23 cellular contexts compared by ENCODE assay signal in the genomic region with DNA sequence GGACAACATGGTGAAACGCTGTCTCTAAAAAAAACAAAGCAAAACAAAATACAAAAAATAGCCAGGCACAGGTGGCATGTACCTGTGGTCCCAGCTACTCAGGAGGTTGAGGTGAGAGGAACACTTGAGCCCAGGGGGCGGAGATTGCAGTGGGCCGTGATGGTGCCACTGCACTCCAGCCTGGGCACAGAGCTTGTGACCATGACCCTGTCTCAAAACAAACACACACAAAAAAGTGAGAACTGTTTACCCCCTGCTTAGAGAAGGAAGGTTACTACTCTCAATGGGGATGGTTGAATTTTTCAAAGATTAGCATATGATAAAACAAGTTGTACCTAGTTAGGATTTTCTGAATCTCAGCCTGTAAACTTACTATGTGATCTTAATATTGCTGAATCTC.
DNase-seq lines count a peak whose midpoint lies in the region; ATAC-seq, FAIRE-seq and TF ChIP-seq lines count a peak whose summit lies in the region.
"Had no signal": no experiment of that assay in that cellular context is flagged by ENCODE, and none has a peak within 500 bp of the region (broad histone marks: within the 10 kb centered on the region; RNA-seq: fewer than 3 reads in every experiment).

No MANE protein-coding gene starts in this region.

- 66% methylated on average over 3 of the region's 3 CpGs for WGBS in HepG2 (ENCODE audit: low lambda C conversion rate)

- no peaks in the 10 kb centered on the region for H3K36me3 ChIP-seq in CD4-positive, CD25-positive, alpha-beta regulatory T cell (ENCODE audit: control insufficient read depth, insufficient read depth, low read length)
- no peaks in the 10 kb centered on the region for H3K36me3 ChIP-seq in HepG2 (replicated peaks in 1 of 2; ENCODE audit: control insufficient read depth in 1 of 2, insufficient read depth in 2 of 2, low read length in 2 of 2)
- H3K36me3 ChIP-seq: BLaER1 had no signal

- H3K4me1 ChIP-seq in CD4-positive, CD25-positive, alpha-beta regulatory T cell (ENCODE audit: control insufficient read depth, insufficient read depth, low read length, poor library complexity, severe bottlenecking): peaks cover 15% of the 10 kb centered on the region
- H3K4me1 ChIP-seq in HepG2 (ENCODE audit: insufficient read depth, low read length): peaks cover 68% of the 10 kb centered on the region

- TF ChIP-seq EP300 in HepG2 (IDR thresholded peaks at IDR 0.05; ENCODE audit: low read depth in 2 of 2, low read length in 2 of 2): no peak
- TF ChIP-seq EP300 in HepG2 (CRISPR knock-in tag; IDR thresholded peaks at IDR 0.05; ENCODE audit: borderline replicate concordance): no peak

- no peak overlapping the region for H3K4me3 Mint-ChIP-seq in CD4-positive, CD25-positive, alpha-beta regulatory T cell
- H3K4me3 Mint-ChIP-seq: B cell; CD4-positive, alpha-beta T cell; CD8-positive, alpha-beta memory T cell; GM23338; H9 had no signal

- peaks cover 23 to 47% (median 30%) of the 10 kb centered on the region in 4 donors for H3K4me1 Mint-ChIP-seq in CD4-positive, CD25-positive, alpha-beta regulatory T cell

- H2AFZ ChIP-seq in HepG2 (ENCODE audit: low read length): no peak overlapping the region
- H2AFZ ChIP-seq: GM23338 had no signal

- H3K27me3 ChIP-seq in CD4-positive, CD25-positive, alpha-beta regulatory T cell (ENCODE audit: control insufficient read depth, insufficient read depth, low read length): no peaks in the 10 kb centered on the region
- H3K27me3 ChIP-seq in HepG2 (ENCODE audit: control insufficient read depth in 1 of 2, insufficient read depth in 2 of 2, low read length in 2 of 2): no peaks in the 10 kb centered on the region
- H3K27me3 ChIP-seq: BLaER1 had no signal

- TF ChIP-seq CTCF in HepG2 (CRISPR knock-in tag; IDR thresholded peaks at IDR 0.05): no peak

- in situ Hi-C loops in HepG2 (cut with HindIII; ENCODE audit: extremely low pct_ligation_motif_present, low pct_unique_long_range_greater_than_20kb): no loop called here

- H3K36me3 Mint-ChIP-seq in CD4-positive, CD25-positive, alpha-beta regulatory T cell: no peaks in the 10 kb centered on the region
- H3K36me3 Mint-ChIP-seq: CD8-positive, alpha-beta memory T cell had no signal

- no TSS peak for BruUV-seq in HepG2 (replicated peaks; lab: Mats Ljungman, UMichigan)

- no peaks in the 10 kb centered on the region for H3K79me2 ChIP-seq in HepG2 (ENCODE audit: insufficient read depth, low read length)

- intact Hi-C loops in HepG2 (cut with micrococcal nuclease; ENCODE audit: unreplicated experiment): no loop called here

- no peaks in the 10 kb centered on the region for H3K9me3 ChIP-seq in CD4-positive, CD25-positive, alpha-beta regulatory T cell (ENCODE audit: control insufficient read depth in 2 of 2, low read length in 2 of 2)
- H3K9me3 ChIP-seq in HepG2 (ENCODE audit: low read length): no peaks in the 10 kb centered on the region

- TF ChIP-seq RAD21 in HepG2 (CRISPR knock-in tag; IDR thresholded peaks at IDR 0.05): no peak

- H4K20me1 ChIP-seq in HepG2 (ENCODE audit: insufficient read depth, low read length): no peaks in the 10 kb centered on the region
- H4K20me1 ChIP-seq: BLaER1 had no signal

- no peak for ATAC-seq in CD4-positive, CD25-positive, alpha-beta regulatory T cell (ENCODE audit: low read depth in 2 of 2)
- no peak for ATAC-seq in HepG2
- ATAC-seq in HG03045 (IDR thresholded peaks at IDR 0.05; ENCODE audit: unreplicated experiment): no peak
- ATAC-seq in HG02759 (IDR thresholded peaks at IDR 0.05; ENCODE audit: unreplicated experiment): no peak
- ATAC-seq: GM12878, GM23338, HCT116 had no signal

- H3K9ac ChIP-seq in HepG2 (ENCODE audit: insufficient read depth, low read depth, low read length): no peak overlapping the region
- H3K9ac ChIP-seq: BLaER1 had no signal

- H3K27me3 Mint-ChIP-seq in CD4-positive, CD25-positive, alpha-beta regulatory T cell: no peaks in the 10 kb centered on the region
- H3K27me3 Mint-ChIP-seq: B cell; CD4-positive, alpha-beta T cell had no signal

- FAIRE-seq in HepG2 (lab: Jason Lieb, UNC): no peak
- FAIRE-seq: A204.1, D721Med, GM12878, GM19239 had no signal

- no peak for DNase-seq in CD4-positive, CD25-positive, alpha-beta regulatory T cell
- DNase-seq in HepG2 (ENCODE audit: low spot score) (no peak), mesenteric fat pad (ENCODE audit: low spot score) (peak; percentile 6)
- no peak for DNase-seq in stimulated activated CD4-positive, alpha-beta T cell treated with anti-CD3 and anti-CD28 coated beads, Interleukin-2, amount 100 ng/mL, for 24 hours
- DNase-seq: CD4-positive, alpha-beta T cell; DMS 273 treated with DMSO at 0.1 percent for 48 hours; DMS79; EL; GDM1; H9 had no signal

- peaks cover 0 to 2% (median 0%) of the 10 kb centered on the region in 7 donors for H3K9me3 Mint-ChIP-seq in CD4-positive, CD25-positive, alpha-beta regulatory T cell
- H3K9me3 Mint-ChIP-seq: CD4-positive, alpha-beta T cell had no signal

- no peak overlapping the region for H3K4me2 ChIP-seq in HepG2 (ENCODE audit: low read depth, low read length)
- H3K4me2 ChIP-seq: GM23338 had no signal

- H3K27ac ChIP-seq in CD4-positive, CD25-positive, alpha-beta regulatory T cell (ENCODE audit: insufficient read depth, low read length, poor library complexity, severe bottlenecking): no peak overlapping the region
- no peak overlapping the region for H3K27ac ChIP-seq in HepG2 (ENCODE audit: extremely low read length, insufficient read depth, low read length)
- H3K27ac ChIP-seq: 22Rv1, BLaER1, C4-2B had no signal

- POLR2A ChIA-PET in HepG2 (lab: Yijun Ruan, JAX): no interaction called here

- peak overlapping the region in 2 of 3 donors; percentile 20 to 56 for H3K27ac Mint-ChIP-seq in CD4-positive, CD25-positive, alpha-beta regulatory T cell
- H3K27ac Mint-ChIP-seq: B cell; CD4-positive, alpha-beta T cell; CD8-positive, alpha-beta memory T cell; GM23338; H9 had no signal

- TF ChIP-seq POLR2A in HepG2 (IDR thresholded peaks at IDR 0.05; ENCODE audit: insufficient read depth in 1 of 2, low read depth in 2 of 2, low read length in 2 of 2): no peak

- CTCF ChIA-PET in HepG2 (lab: Yijun Ruan, JAX; ENCODE audit: low intra/inter-chr PET ratio, low total read pairs): no interaction called here

- H3K4me3 ChIP-seq in CD4-positive, CD25-positive, alpha-beta regulatory T cell (ENCODE audit: low read depth, low read length): no peak overlapping the region
- no peak overlapping the region for H3K4me3 ChIP-seq in HepG2 (replicated peaks in 1 of 3; ENCODE audit: insufficient read depth in 1 of 3, low read depth in 2 of 3, low read length in 3 of 3)
- H3K4me3 ChIP-seq: BLaER1, GM12878, GM23338 had no signal

TF ChIP-seq in HepG2, 621 proteins besides CTCF, POLR2A, EP300 and RAD21 (continues in another document):
- TF ChIP-seq GATAD2A (CRISPR knock-in tag; IDR thresholded peaks at IDR 0.05): 0 out of 2 replicates have a peak, but pooled peaks have one; percentile 21
- TF ChIP-seq, protein P1, sequence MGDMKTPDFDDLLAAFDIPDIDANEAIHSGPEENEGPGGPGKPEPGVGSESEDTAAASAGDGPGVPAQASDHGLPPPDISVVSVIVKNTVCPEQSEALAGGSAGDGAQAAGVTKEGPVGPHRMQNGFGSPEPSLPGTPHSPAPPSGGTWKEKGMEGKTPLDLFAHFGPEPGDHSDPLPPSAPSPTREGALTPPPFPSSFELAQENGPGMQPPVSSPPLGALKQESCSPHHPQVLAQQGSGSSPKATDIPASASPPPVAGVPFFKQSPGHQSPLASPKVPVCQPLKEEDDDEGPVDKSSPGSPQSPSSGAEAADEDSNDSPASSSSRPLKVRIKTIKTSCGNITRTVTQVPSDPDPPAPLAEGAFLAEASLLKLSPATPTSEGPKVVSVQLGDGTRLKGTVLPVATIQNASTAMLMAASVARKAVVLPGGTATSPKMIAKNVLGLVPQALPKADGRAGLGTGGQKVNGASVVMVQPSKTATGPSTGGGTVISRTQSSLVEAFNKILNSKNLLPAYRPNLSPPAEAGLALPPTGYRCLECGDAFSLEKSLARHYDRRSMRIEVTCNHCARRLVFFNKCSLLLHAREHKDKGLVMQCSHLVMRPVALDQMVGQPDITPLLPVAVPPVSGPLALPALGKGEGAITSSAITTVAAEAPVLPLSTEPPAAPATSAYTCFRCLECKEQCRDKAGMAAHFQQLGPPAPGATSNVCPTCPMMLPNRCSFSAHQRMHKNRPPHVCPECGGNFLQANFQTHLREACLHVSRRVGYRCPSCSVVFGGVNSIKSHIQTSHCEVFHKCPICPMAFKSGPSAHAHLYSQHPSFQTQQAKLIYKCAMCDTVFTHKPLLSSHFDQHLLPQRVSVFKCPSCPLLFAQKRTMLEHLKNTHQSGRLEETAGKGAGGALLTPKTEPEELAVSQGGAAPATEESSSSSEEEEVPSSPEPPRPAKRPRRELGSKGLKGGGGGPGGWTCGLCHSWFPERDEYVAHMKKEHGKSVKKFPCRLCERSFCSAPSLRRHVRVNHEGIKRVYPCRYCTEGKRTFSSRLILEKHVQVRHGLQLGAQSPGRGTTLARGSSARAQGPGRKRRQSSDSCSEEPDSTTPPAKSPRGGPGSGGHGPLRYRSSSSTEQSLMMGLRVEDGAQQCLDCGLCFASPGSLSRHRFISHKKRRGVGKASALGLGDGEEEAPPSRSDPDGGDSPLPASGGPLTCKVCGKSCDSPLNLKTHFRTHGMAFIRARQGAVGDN (CRISPR knock-in tag; IDR thresholded peaks at IDR 0.05): peak; percentile 19; the same call in 1 of the 2 replicates
- TF ChIP-seq FOXP1 (IDR thresholded peaks at IDR 0.05): no peak
- 0 out of 2 replicates have a peak, but pooled peaks have one; percentile 15 for TF ChIP-seq FOXP1 (CRISPR knock-in tag; IDR thresholded peaks at IDR 0.05)
- TF ChIP-seq, protein P2, sequence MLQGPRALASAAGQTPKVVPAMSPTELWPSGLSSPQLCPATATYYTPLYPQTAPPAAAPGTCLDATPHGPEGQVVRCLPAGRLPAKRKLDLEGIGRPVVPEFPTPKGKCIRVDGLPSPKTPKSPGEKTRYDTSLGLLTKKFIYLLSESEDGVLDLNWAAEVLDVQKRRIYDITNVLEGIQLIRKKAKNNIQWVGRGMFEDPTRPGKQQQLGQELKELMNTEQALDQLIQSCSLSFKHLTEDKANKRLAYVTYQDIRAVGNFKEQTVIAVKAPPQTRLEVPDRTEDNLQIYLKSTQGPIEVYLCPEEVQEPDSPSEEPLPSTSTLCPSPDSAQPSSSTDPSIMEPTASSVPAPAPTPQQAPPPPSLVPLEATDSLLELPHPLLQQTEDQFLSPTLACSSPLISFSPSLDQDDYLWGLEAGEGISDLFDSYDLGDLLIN (CRISPR knock-in tag; IDR thresholded peaks at IDR 0.05; ENCODE audit: borderline replicate concordance): no peak
